ENCODE assay signal across 8 cellular contexts in genomic region chr20:35994994-35995453, GRCh38. TPM values are rescaled to one million over a fixed set of nuclear protein-coding genes. Genes with fewer than 3 reads are reported as not detected.
A peak's percentile ranks its signal among the peaks of the same experiment; 100 is the strongest.
DNase-seq lines count a peak whose midpoint lies in the region; ATAC-seq, FAIRE-seq and TF ChIP-seq lines count a peak whose summit lies in the region.

No MANE protein-coding gene starts in this region.

- no peaks in the 10 kb centered on the region for H3K36me3 Mint-ChIP-seq in activated naive CD4-positive, alpha-beta T cell treated with anti-CD3 and anti-CD28 coated beads for 36 hours (ENCODE audit: low read depth)

- no peaks in the 10 kb centered on the region for H3K4me1 ChIP-seq in pancreas
- H3K4me1 ChIP-seq in tibial nerve = peaks cover 0 to 10% (median 1%) of the 10 kb centered on the region in 4 donors

- H3K27ac ChIP-seq in pancreas (no peak overlapping the region), tibial nerve (no peak overlapping the region)

- peak; percentile 68 to 83 (median 72) for TF ChIP-seq CTCF in pancreas (IDR thresholded peaks at IDR 0.05)
- TF ChIP-seq CTCF in tibial nerve (IDR thresholded peaks at IDR 0.05) = peak; percentile 74 to 93 (median 85)

- H3K27ac Mint-ChIP-seq in activated naive CD4-positive, alpha-beta T cell treated with anti-CD3 and anti-CD28 coated beads for 36 hours = no peak overlapping the region

- H3K9me3 Mint-ChIP-seq in activated naive CD4-positive, alpha-beta T cell treated with anti-CD3 and anti-CD28 coated beads for 36 hours = no peaks in the 10 kb centered on the region

- CTCF ChIA-PET in activated naive CD4-positive, alpha-beta T cell treated with anti-CD3 and anti-CD28 coated beads for 36 hours (lab: Charles Lee) = interaction anchor here (0.6 to 11.0 kb wide), 17 partner anchors 9 to 778 kb away, joined by 3 to 263 read pairs (median 4); no protein-coding TSS in a partner anchor

- H3K27me3 Mint-ChIP-seq in activated naive CD4-positive, alpha-beta T cell treated with anti-CD3 and anti-CD28 coated beads for 36 hours (ENCODE audit: low read depth) = no peaks in the 10 kb centered on the region

- H3K27me3 ChIP-seq in pancreas (no peaks in the 10 kb centered on the region), tibial nerve (no peaks in the 10 kb centered on the region)

- H3K4me3 ChIP-seq in pancreas (no peak overlapping the region), tibial nerve (no peak overlapping the region)

- FAIRE-seq in pancreas (lab: Jason Lieb, UNC) = no peak

- H3K36me3 ChIP-seq in pancreas (no peaks in the 10 kb centered on the region), tibial nerve (no peaks in the 10 kb centered on the region)

- H3K4me3 Mint-ChIP-seq in activated naive CD4-positive, alpha-beta T cell treated with anti-CD3 and anti-CD28 coated beads for 36 hours = no peak overlapping the region

- H3K9me3 ChIP-seq in pancreas = no peaks in the 10 kb centered on the region
- H3K9me3 ChIP-seq in tibial nerve = no peaks in the 10 kb centered on the region

- 1 to 2% methylated on average over 6 of the region's 6 CpGs for WGBS in pancreas, 2 donors
- WGBS in tibial nerve, 2 donors = 3 to 5% methylated on average over 6 of the region's 6 CpGs

- TF ChIP-seq POLR2A in tibial nerve (IDR thresholded peaks at IDR 0.05) = no peak

- DNase-seq in GF-D8 (lab: John Stamatoyannopoulos, UW) (peak; percentile 12), NCI-H1417 treated with DMSO at 0.1 percent for 48 hours (lab: John Stamatoyannopoulos, UW) (peak; percentile 50), SKM-1 (lab: John Stamatoyannopoulos, UW; ENCODE audit: unreplicated experiment) (peak; percentile 44), glomerular visceral epithelial cell (ENCODE audit: extremely low spot score) (peak; percentile 90), pancreas (peak; percentile 71 to 91 (median 84)), tibial nerve (ENCODE audit: low spot score in 2 of 2) (peak; percentile 57 to 83)
- peak; percentile 89 for DNase-seq in activated naive CD4-positive, alpha-beta T cell treated with anti-CD3 and anti-CD28 coated beads for 36 hours

- H3K4me1 Mint-ChIP-seq in activated naive CD4-positive, alpha-beta T cell treated with anti-CD3 and anti-CD28 coated beads for 36 hours (ENCODE audit: low read depth) = peaks cover 2% of the 10 kb centered on the region

- ATAC-seq in pancreas (peak; percentile 88 to 98 (median 96)), GM18873 (IDR thresholded peaks at IDR 0.05; ENCODE audit: low FRiP score, unreplicated experiment) (no peak)

- intact Hi-C loops in activated naive CD4-positive, alpha-beta T cell treated with anti-CD3 and anti-CD28 coated beads for 36 hours (cut with micrococcal nuclease) = loop anchor here (1.0 to 5.0 kb wide), 4 partner anchors 143 to 533 kb away; no protein-coding TSS in a partner anchor
- intact Hi-C loops in pancreas (cut with DNase I) = loop anchor here (2.0 to 10.0 kb wide), 4 partner anchors 132 to 147 kb away; no protein-coding TSS in a partner anchor

- TF ChIP-seq EP300 in tibial nerve (IDR thresholded peaks at IDR 0.05) = no peak

RNA-seq across cellular contexts. Expression of gene CNBD2, which starts 26.6 kb away (rescaled TPM):
- total RNA-seq in activated naive CD4-positive, alpha-beta T cell treated with anti-CD3 and anti-CD28 coated beads for 36 hours = 1 to 10 TPM; 4.8 to 5.3 TPM
- total RNA-seq in pancreas = 1 to 10 TPM; 2.2 to 4.7 (median 2.7) TPM
- polyA plus RNA-seq in pancreas = 10 to 100 TPM; 10.9 to 23.8 TPM
- 10 to 100 TPM in 2 of 4 donors, under 1 TPM in 1, not detected in 1; 0.90 to 13.2 (median 12.9) TPM for total RNA-seq in tibial nerve

RNA-seq across cellular contexts. Expression of gene SCAND1, which starts 40.7 kb away (rescaled TPM):
- 10 to 100 TPM; 41.9 to 43.1 TPM for total RNA-seq in activated naive CD4-positive, alpha-beta T cell treated with anti-CD3 and anti-CD28 coated beads for 36 hours
- 10 to 100 TPM; 24.2 to 43.6 (median 36.5) TPM for total RNA-seq in pancreas
- 100 to 1,000 TPM; 103 to 224 TPM for polyA plus RNA-seq in pancreas
- 100 to 1,000 TPM; 120 to 224 (median 151) TPM for total RNA-seq in tibial nerve

Comparison
In these comparisons a context has a peak if more than half of its experiments do, and no peak if none do; other contexts are left out.
1. DNase-seq: peak in every context shown above with its lines; median percentile 90 in glomerular visceral epithelial cell; 89 in activated naive CD4-positive, alpha-beta T cell treated with anti-CD3 and anti-CD28 coated beads for 36 hours; 84 in pancreas; 70 in tibial nerve; 50 in NCI-H1417 treated with DMSO at 0.1 percent for 48 hours; 44 in SKM-1; 12 in GF-D8.